ENCODE assay signal across 11 cellular contexts in the genomic region with DNA sequence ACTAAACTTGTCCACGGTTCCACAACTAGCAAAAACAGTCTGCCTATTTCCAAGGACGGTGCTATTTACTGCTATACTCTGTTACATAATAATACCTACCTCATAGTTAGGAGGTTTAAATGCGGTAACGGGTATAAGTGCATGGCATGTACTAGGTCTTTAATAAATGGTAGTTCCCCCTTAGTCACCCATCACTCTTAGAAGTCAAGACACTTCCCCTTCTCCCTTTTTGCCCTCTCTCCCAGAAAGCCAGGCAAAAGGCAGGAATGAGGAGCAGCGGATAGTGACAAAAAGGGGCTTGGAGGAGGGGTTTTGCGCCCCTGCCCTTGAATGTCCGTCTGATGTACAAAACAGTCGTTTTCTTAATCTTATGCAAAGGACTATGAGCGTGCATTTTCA. TPM values are rescaled to one million over a fixed set of nuclear protein-coding genes. Genes with fewer than 3 reads are reported as not detected.
A peak's percentile ranks its signal among the peaks of the same experiment; 100 is the strongest.
DNase-seq lines count a peak whose midpoint lies in the region; ATAC-seq and TF ChIP-seq lines count a peak whose summit lies in the region.
"Had no signal": no experiment of that assay in that cellular context is flagged by ENCODE, and none has a peak within 500 bp of the region (broad histone marks: within the 10 kb centered on the region; RNA-seq: fewer than 3 reads in every experiment).

No MANE protein-coding gene starts in this region.

- H3K27ac Mint-ChIP-seq in stimulated activated naive CD8-positive, alpha-beta T cell treated with anti-CD3 and anti-CD28 coated beads, Interleukin-15, Interleukin-2, amounts not matched to agents 100 ng/mL and 50 ng/mL, for 24 hours = no peak overlapping the region
- H3K27ac Mint-ChIP-seq in activated CD8-positive, alpha-beta T cell treated with anti-CD3 and anti-CD28 coated beads, Interleukin-2, amount 10 ng/mL, durations not matched to agents 7 days and 5 days = peak overlapping the region; percentile 93
- no peak overlapping the region for H3K27ac Mint-ChIP-seq in osteocyte (ENCODE audit: unreplicated experiment)

- TF ChIP-seq CTCF in lower lobe of right lung (IDR thresholded peaks at IDR 0.05) (no peak), osteocyte (IDR thresholded peaks at IDR 0.05) (no peak)

- CTCF ChIA-PET in activated CD8-positive, alpha-beta T cell treated with anti-CD3 and anti-CD28 coated beads, Interleukin-2, amount 10 ng/mL, durations not matched to agents 7 days and 5 days (lab: Charles Lee) = no interaction called here
- CTCF ChIA-PET in HEK293T (lab: Yijun Ruan, JAX) = no interaction called here

- intact Hi-C loops in lower lobe of right lung (cut with DNase I) (no loop called here), aorta (cut with DNase I) (no loop called here)

- no peak for ATAC-seq in stimulated activated naive CD8-positive, alpha-beta T cell treated with anti-CD3 and anti-CD28 coated beads, Interleukin-15, Interleukin-2, amounts not matched to agents 100 U/mL and 50 U/mL, for 24 hours
- ATAC-seq in activated CD8-positive, alpha-beta T cell treated with anti-CD3 and anti-CD28 coated beads, Interleukin-2, amount 10 ng/mL, durations not matched to agents 7 days and 5 days = no peak
- no peak for ATAC-seq in lower lobe of right lung
- no peak for ATAC-seq in aorta (ENCODE audit: low FRiP score)
- ATAC-seq: activated CD4-positive, CD25-positive, alpha-beta regulatory T cell treated with anti-CD3 and anti-CD28 coated beads, Interleukin-2, amount 50 U/mL, for 24 hours had no signal

- H3K36me3 ChIP-seq in lower lobe of right lung = peaks cover 11% of the 10 kb centered on the region
- no peaks in the 10 kb centered on the region for H3K36me3 ChIP-seq in aorta (ENCODE audit: control insufficient read depth in 1 of 2, insufficient read depth in 2 of 2, low read length in 1 of 2)

- H3K4me1 ChIP-seq in lower lobe of right lung (peaks cover 43% of the 10 kb centered on the region), aorta (ENCODE audit: control insufficient read depth in 1 of 2, insufficient read depth in 2 of 2, low read length in 2 of 2) (no peaks in the 10 kb centered on the region)

- H3K9me3 ChIP-seq in lower lobe of right lung = no peaks in the 10 kb centered on the region
- H3K9me3 ChIP-seq in aorta (ENCODE audit: control insufficient read depth, low read length) = no peaks in the 10 kb centered on the region

- WGBS in aorta, 2 donors = 84% methylated on average over 9 of the region's 9 CpGs

- DNase-seq in stimulated activated naive CD8-positive, alpha-beta T cell treated with anti-CD3 and anti-CD28 coated beads, Interleukin-15, Interleukin-2, amounts not matched to agents 100 U/mL and 50 U/mL, for 24 hours = no peak
- DNase-seq in activated CD8-positive, alpha-beta T cell treated with anti-CD3 and anti-CD28 coated beads, Interleukin-2, amount 10 ng/mL, durations not matched to agents 7 days and 5 days = no peak
- DNase-seq in lower lobe of right lung (no peak), aorta (no peak), HEK293T (ENCODE audit: extremely low spot score) (no peak), osteocyte (ENCODE audit: extremely low spot score, unreplicated experiment) (no peak)
- no peak for DNase-seq in stimulated activated CD4-positive, alpha-beta T cell treated with anti-CD3 and anti-CD28 coated beads, Interleukin-4, amount 100 ng/mL, for 24 hours
- DNase-seq: amygdala, NCI-H2029 treated with DMSO at 0.1 percent for 48 hours had no signal

- H3K4me1 Mint-ChIP-seq in stimulated activated naive CD8-positive, alpha-beta T cell treated with anti-CD3 and anti-CD28 coated beads, Interleukin-15, Interleukin-2, amounts not matched to agents 100 ng/mL and 50 ng/mL, for 24 hours (ENCODE audit: low read depth) = peaks cover 60% of the 10 kb centered on the region
- H3K4me1 Mint-ChIP-seq in activated CD8-positive, alpha-beta T cell treated with anti-CD3 and anti-CD28 coated beads, Interleukin-2, amount 10 ng/mL, durations not matched to agents 7 days and 5 days (ENCODE audit: low read depth) = peaks cover 49% of the 10 kb centered on the region
- H3K4me1 Mint-ChIP-seq in osteocyte (ENCODE audit: unreplicated experiment) = peaks cover 49% of the 10 kb centered on the region

- no peaks in the 10 kb centered on the region for H3K27me3 Mint-ChIP-seq in stimulated activated naive CD8-positive, alpha-beta T cell treated with anti-CD3 and anti-CD28 coated beads, Interleukin-15, Interleukin-2, amounts not matched to agents 100 ng/mL and 50 ng/mL, for 24 hours
- H3K27me3 Mint-ChIP-seq in activated CD8-positive, alpha-beta T cell treated with anti-CD3 and anti-CD28 coated beads, Interleukin-2, amount 10 ng/mL, durations not matched to agents 7 days and 5 days (ENCODE audit: low read depth) = no peaks in the 10 kb centered on the region
- H3K27me3 Mint-ChIP-seq in osteocyte (ENCODE audit: unreplicated experiment) = no peaks in the 10 kb centered on the region

- peaks cover 24% of the 10 kb centered on the region for H3K36me3 Mint-ChIP-seq in stimulated activated naive CD8-positive, alpha-beta T cell treated with anti-CD3 and anti-CD28 coated beads, Interleukin-15, Interleukin-2, amounts not matched to agents 100 ng/mL and 50 ng/mL, for 24 hours (ENCODE audit: low read depth)
- H3K36me3 Mint-ChIP-seq in activated CD8-positive, alpha-beta T cell treated with anti-CD3 and anti-CD28 coated beads, Interleukin-2, amount 10 ng/mL, durations not matched to agents 7 days and 5 days (ENCODE audit: low read depth) = peaks cover 18% of the 10 kb centered on the region
- peaks cover 8% of the 10 kb centered on the region for H3K36me3 Mint-ChIP-seq in osteocyte (ENCODE audit: unreplicated experiment)

- POLR2A ChIA-PET in activated CD8-positive, alpha-beta T cell treated with anti-CD3 and anti-CD28 coated beads, Interleukin-2, amount 10 ng/mL, durations not matched to agents 7 days and 5 days (lab: Charles Lee) = interaction anchor here (2.1 kb wide), 1 partner anchor 23 kb away, joined by 7 read pairs; no protein-coding TSS in a partner anchor
- POLR2A ChIA-PET in HEK293T (lab: Yijun Ruan, JAX) = interaction anchor here (1.1 to 2.1 kb wide), 4 partner anchors 29 to 59 kb away, joined by 3 to 14 read pairs (median 6); partner anchors contain the start of gene HDAC5

- H3K4me3 ChIP-seq in lower lobe of right lung (no peak overlapping the region), aorta (ENCODE audit: low read length in 2 of 2) (no peak overlapping the region)

- H3K9me3 Mint-ChIP-seq in stimulated activated naive CD8-positive, alpha-beta T cell treated with anti-CD3 and anti-CD28 coated beads, Interleukin-15, Interleukin-2, amounts not matched to agents 100 ng/mL and 50 ng/mL, for 24 hours = no peaks in the 10 kb centered on the region
- H3K9me3 Mint-ChIP-seq in activated CD8-positive, alpha-beta T cell treated with anti-CD3 and anti-CD28 coated beads, Interleukin-2, amount 10 ng/mL, durations not matched to agents 7 days and 5 days (ENCODE audit: insufficient read depth) = no peaks in the 10 kb centered on the region
- no peaks in the 10 kb centered on the region for H3K9me3 Mint-ChIP-seq in osteocyte (ENCODE audit: unreplicated experiment)

- H3K27ac ChIP-seq in lower lobe of right lung (peak overlapping the region; percentile 88), aorta (ENCODE audit: low read depth in 1 of 2, low read length in 2 of 2) (no peak overlapping the region)

- H3K27me3 ChIP-seq in lower lobe of right lung (ENCODE audit: low read depth) = no peaks in the 10 kb centered on the region
- no peaks in the 10 kb centered on the region for H3K27me3 ChIP-seq in aorta (ENCODE audit: control insufficient read depth in 1 of 2, insufficient read depth in 2 of 2, low read length in 1 of 2)

- H3K4me3 Mint-ChIP-seq in stimulated activated naive CD8-positive, alpha-beta T cell treated with anti-CD3 and anti-CD28 coated beads, Interleukin-15, Interleukin-2, amounts not matched to agents 100 ng/mL and 50 ng/mL, for 24 hours = peak overlapping the region; percentile 98
- H3K4me3 Mint-ChIP-seq in activated CD8-positive, alpha-beta T cell treated with anti-CD3 and anti-CD28 coated beads, Interleukin-2, amount 10 ng/mL, durations not matched to agents 7 days and 5 days = peak overlapping the region; percentile 86
- no peak overlapping the region for H3K4me3 Mint-ChIP-seq in osteocyte (ENCODE audit: unreplicated experiment)

TF ChIP-seq in HEK293T, 16 proteins besides CTCF, POLR2A, EP300 and RAD21 (continues in another document):
- TF ChIP-seq PKNOX1 (IDR thresholded peaks at IDR 0.05) (no peak), NFRKB (IDR thresholded peaks at IDR 0.05) (no peak), SUZ12 (IDR thresholded peaks at IDR 0.05) (no peak), CTBP1 (IDR thresholded peaks at IDR 0.05; ENCODE audit: borderline replicate concordance) (no peak), TARDBP (IDR thresholded peaks at IDR 0.05) (no peak), SP1 (IDR thresholded peaks at IDR 0.05) (no peak), ARNT (IDR thresholded peaks at IDR 0.05) (no peak)

RNA-seq across cellular contexts. Expression of gene LSM12, which starts 1.1 kb away (rescaled TPM):
- total RNA-seq in activated CD8-positive, alpha-beta T cell treated with anti-CD3 and anti-CD28 coated beads, Interleukin-2, amount 10 ng/mL, durations not matched to agents 7 days and 5 days = 10 to 100 TPM; 61.9 to 62.5 TPM
- 39.1 TPM for total RNA-seq in lower lobe of right lung
- 10 to 100 TPM; 36.9 to 43.4 TPM for total RNA-seq in aorta
- 10 to 100 TPM; 19.0 to 19.8 TPM for polyA plus RNA-seq in aorta
- total RNA-seq in osteocyte = 49.3 and 49.5 TPM in 2 replicates

RNA-seq across cellular contexts. Expression of gene G6PC3, which starts 3.0 kb away (rescaled TPM):
- 10 to 100 TPM; 19.3 to 19.7 TPM for total RNA-seq in activated CD8-positive, alpha-beta T cell treated with anti-CD3 and anti-CD28 coated beads, Interleukin-2, amount 10 ng/mL, durations not matched to agents 7 days and 5 days
- 40.1 TPM for total RNA-seq in lower lobe of right lung
- total RNA-seq in aorta = 10 to 100 TPM; 30.3 to 32.5 TPM
- polyA plus RNA-seq in aorta = 10 to 100 TPM; 22.7 to 40.0 TPM
- total RNA-seq in osteocyte = 60.3 TPM in 2 replicates

RNA-seq across cellular contexts. Expression of gene TMEM101, which starts 52.8 kb away (rescaled TPM):
- total RNA-seq in activated CD8-positive, alpha-beta T cell treated with anti-CD3 and anti-CD28 coated beads, Interleukin-2, amount 10 ng/mL, durations not matched to agents 7 days and 5 days = 10 to 100 TPM; 24.3 to 26.0 TPM
- total RNA-seq in lower lobe of right lung (28.4 TPM), aorta (10 to 100 TPM; 15.2 to 16.7 TPM), osteocyte (21.7 and 23.6 TPM in 2 replicates)
- polyA plus RNA-seq in aorta = 10 to 100 TPM; 21.5 to 25.0 TPM

RNA-seq across cellular contexts. Expression of gene HDAC5, which starts 55.9 kb away (rescaled TPM):
- total RNA-seq in activated CD8-positive, alpha-beta T cell treated with anti-CD3 and anti-CD28 coated beads, Interleukin-2, amount 10 ng/mL, durations not matched to agents 7 days and 5 days = 10 to 100 TPM; 24.0 to 24.9 TPM
- total RNA-seq in lower lobe of right lung (59.2 TPM), aorta (10 to 100 TPM; 69.7 to 82.6 TPM), osteocyte (42.0 and 44.4 TPM in 2 replicates)
- polyA plus RNA-seq in aorta = 10 to 100 TPM; 28.9 to 83.4 TPM
